ENCODE assay signal across 8 cellular contexts in the genomic region with DNA sequence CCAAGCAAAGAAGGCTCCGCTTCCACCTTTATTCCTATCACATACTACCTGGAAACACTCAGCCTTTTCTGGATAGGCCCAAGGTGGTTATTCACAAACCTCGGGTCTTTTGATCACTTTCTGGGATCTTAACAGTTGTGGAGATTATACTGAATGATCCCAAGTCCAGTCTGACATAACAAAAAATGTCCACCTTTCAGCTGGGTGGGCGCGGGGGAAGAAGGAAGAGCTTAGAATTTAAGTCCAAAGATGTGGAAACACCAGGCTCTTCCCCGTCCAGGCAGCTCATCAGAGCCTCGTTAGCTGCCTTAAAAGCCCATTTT. TPM values are rescaled to one million over a fixed set of nuclear protein-coding genes. Genes with fewer than 3 reads are reported as not detected.
DNase-seq lines count a peak whose midpoint lies in the region; ATAC-seq, FAIRE-seq and TF ChIP-seq lines count a peak whose summit lies in the region.

No MANE protein-coding gene starts in this region.

- peak overlapping the region; percentile 81 for H3K9ac ChIP-seq in astrocyte (ENCODE audit: low read length)

- peak overlapping the region; percentile 53 to 92 (median 88) for H3K27ac ChIP-seq in heart right ventricle
- peak overlapping the region; percentile 70 for H3K27ac ChIP-seq in astrocyte (ENCODE audit: low read depth, low read length)
- peak overlapping the region; percentile 63 for H3K27ac ChIP-seq in vagina

- H3K9me3 Mint-ChIP-seq in astrocyte (ENCODE audit: unreplicated experiment) = no peaks in the 10 kb centered on the region
- H3K9me3 Mint-ChIP-seq in memory B cell = no peaks in the 10 kb centered on the region

- FAIRE-seq in astrocyte (lab: Jason Lieb, UNC) = no peak

- TF ChIP-seq CTCF in heart right ventricle (IDR thresholded peaks at IDR 0.05) (no peak), astrocyte (IDR thresholded peaks at IDR 0.05; ENCODE audit: insufficient read depth, low read depth, low read length) (no peak), vagina (IDR thresholded peaks at IDR 0.05) (no peak)

- H3K27ac Mint-ChIP-seq in astrocyte (ENCODE audit: unreplicated experiment) (peak overlapping the region; percentile 83), memory B cell (peak overlapping the region; percentile 62)

- peak overlapping the region; percentile 97 for H3K4me2 ChIP-seq in astrocyte (ENCODE audit: low read length)

- H3K27me3 Mint-ChIP-seq in astrocyte (ENCODE audit: low read depth, unreplicated experiment) = peaks cover 31% of the 10 kb centered on the region
- H3K27me3 Mint-ChIP-seq in memory B cell = peaks cover 17% of the 10 kb centered on the region

- intact Hi-C loops in heart right ventricle (cut with DNase I) (no loop called here), Right ventricle myocardium superior (cut with DNase I) (no loop called here), vagina (cut with DNase I) (no loop called here)

- H3K4me1 ChIP-seq in heart right ventricle (peaks cover 0 to 15% (median 7%) of the 10 kb centered on the region in 9 donors), astrocyte (ENCODE audit: insufficient read depth, low read length) (peaks cover 5% of the 10 kb centered on the region), vagina (peaks cover 6% of the 10 kb centered on the region)

- ATAC-seq in heart right ventricle (no peak), Right ventricle myocardium superior (ENCODE audit: poor library complexity) (no peak), memory B cell (ENCODE audit: low read depth) (no peak), HG02981 (IDR thresholded peaks at IDR 0.05; ENCODE audit: unreplicated experiment) (no peak), GM18505 (IDR thresholded peaks at IDR 0.05; ENCODE audit: unreplicated experiment) (no peak)

- H3K27me3 ChIP-seq in heart right ventricle = peaks cover 0 to 58% (median 37%) of the 10 kb centered on the region in 7 donors
- peaks cover 39% of the 10 kb centered on the region for H3K27me3 ChIP-seq in astrocyte (ENCODE audit: insufficient read depth, low read length)
- H3K27me3 ChIP-seq in vagina = no peaks in the 10 kb centered on the region

- DNase-seq in heart right ventricle (no peak), Right ventricle myocardium superior (no peak), astrocyte (ENCODE audit: low read depth) (no peak), memory B cell (ENCODE audit: low spot score in 2 of 2) (no peak), vagina (ENCODE audit: extremely low spot score in 2 of 2) (no peak)
- no peak for DNase-seq in stimulated activated naive CD4-positive, alpha-beta T cell treated with Interleukin-2 at 50 U/mL for 16 hours (lab: John Stamatoyannopoulos, UW)

- no peaks in the 10 kb centered on the region for H3K79me2 ChIP-seq in astrocyte (ENCODE audit: insufficient read depth, low read length)

- WGBS in heart right ventricle, 2 donors = 16 to 17% methylated on average over 6 of the region's 6 CpGs

- no peaks in the 10 kb centered on the region for H3K4me1 Mint-ChIP-seq in astrocyte (ENCODE audit: low read depth, unreplicated experiment)
- peaks cover 7% of the 10 kb centered on the region for H3K4me1 Mint-ChIP-seq in memory B cell

- H3K9me3 ChIP-seq in heart right ventricle (no peaks in the 10 kb centered on the region), astrocyte (ENCODE audit: insufficient read depth, low read depth, low read length) (no peaks in the 10 kb centered on the region), vagina (no peaks in the 10 kb centered on the region)

- H2AFZ ChIP-seq in astrocyte (ENCODE audit: low read depth, low read length) = peak overlapping the region; percentile 97

- peak overlapping the region; percentile 15 to 88 (median 76) for H3K4me3 ChIP-seq in heart right ventricle
- peak overlapping the region; percentile 79 for H3K4me3 ChIP-seq in astrocyte (ENCODE audit: insufficient read depth, low read depth, low read length)
- H3K4me3 ChIP-seq in vagina = peak overlapping the region; percentile 63 to 68

- H4K20me1 ChIP-seq in astrocyte (ENCODE audit: insufficient read depth, low read length) = no peaks in the 10 kb centered on the region

- H3K36me3 Mint-ChIP-seq in astrocyte (ENCODE audit: low read depth, unreplicated experiment) (no peaks in the 10 kb centered on the region), memory B cell (no peaks in the 10 kb centered on the region)

- H3K4me3 Mint-ChIP-seq in astrocyte (ENCODE audit: unreplicated experiment) (peak overlapping the region; percentile 88), memory B cell (peak overlapping the region; percentile 91)

- TF ChIP-seq POLR2A in vagina (IDR thresholded peaks at IDR 0.05) (no peak), GM18505 (IDR thresholded peaks at IDR 0.05; ENCODE audit: borderline replicate concordance, extremely low read depth, insufficient read depth, insufficient read length) (no peak)

- H3K36me3 ChIP-seq in heart right ventricle (no peaks in the 10 kb centered on the region), astrocyte (ENCODE audit: insufficient read depth, low read length) (no peaks in the 10 kb centered on the region), vagina (no peaks in the 10 kb centered on the region)

RNA-seq across cellular contexts. Expression of gene C1orf53, which starts 0.3 kb away (rescaled TPM):
- 10 to 100 TPM in 1 of 10 donors, 1 to 10 TPM in 9; 2.9 to 10.7 (median 5.9) TPM for total RNA-seq in heart right ventricle
- polyA plus RNA-seq in heart right ventricle = 1 to 10 TPM; 3.6 to 7.8 TPM
- total RNA-seq in Right ventricle myocardium superior = 6.2 TPM
- 6.8 and 7.9 TPM in 2 replicates for total RNA-seq in astrocyte
- 6.4 TPM for total RNA-seq in vagina

RNA-seq across cellular contexts. Expression of gene LHX9, which starts 15.1 kb away (rescaled TPM):
- total RNA-seq in heart right ventricle (under 1 TPM in 9 of 10 donors, not detected in 1; 0.09 to 0.38 (median 0.23) TPM), Right ventricle myocardium superior (0.05 TPM), astrocyte (not detected in 2 replicates), vagina (not detected)
- polyA plus RNA-seq in heart right ventricle = under 1 TPM; 0.07 TPM
